Comparison of ENCODE assay signal across 19 cellular contexts in the genomic region with DNA sequence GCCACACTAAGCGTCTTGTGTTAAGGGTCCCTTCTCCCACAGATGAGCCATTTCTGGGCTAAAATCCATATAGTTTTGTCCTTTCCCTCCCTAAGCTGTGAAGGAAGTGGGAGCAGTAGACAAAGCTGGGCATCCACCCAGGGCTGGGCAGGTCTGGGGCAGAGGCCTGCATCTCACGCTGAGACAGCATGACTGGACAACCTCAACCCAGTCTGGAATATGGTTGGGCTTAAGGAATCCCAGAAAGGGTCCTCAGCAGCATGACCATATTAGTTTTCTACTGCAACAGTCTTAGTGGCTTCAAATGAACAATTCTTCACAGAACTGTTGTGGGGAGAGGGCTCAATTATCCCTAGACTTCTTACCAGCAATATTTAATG.
DNase-seq lines count a peak whose midpoint lies in the region; ATAC-seq, FAIRE-seq and TF ChIP-seq lines count a peak whose summit lies in the region.
"Had no signal": no experiment of that assay in that cellular context is flagged by ENCODE, and none has a peak within 500 bp of the region (broad histone marks: within the 10 kb centered on the region; RNA-seq: fewer than 3 reads in every experiment).

No MANE protein-coding gene starts in this region.

- H3K27me3 ChIP-seq in astrocyte (ENCODE audit: insufficient read depth, low read length): no peaks in the 10 kb centered on the region
- H3K27me3 ChIP-seq in heart right ventricle: no peaks in the 10 kb centered on the region
- H3K27me3 ChIP-seq in stomach smooth muscle (ENCODE audit: control insufficient read depth in 1 of 2, insufficient read depth in 2 of 2, low read length in 2 of 2): no peaks in the 10 kb centered on the region
- H3K27me3 ChIP-seq: spleen, thyroid gland had no signal

- peak overlapping the region; percentile 27 for H3K9ac ChIP-seq in astrocyte (ENCODE audit: low read length)
- no peak overlapping the region for H3K9ac ChIP-seq in stomach smooth muscle (ENCODE audit: low read length in 2 of 2)
- H3K9ac ChIP-seq: neural progenitor cell had no signal

- peaks cover 17% of the 10 kb centered on the region for H3K36me3 Mint-ChIP-seq in activated CD4-positive, alpha-beta T cell treated with anti-CD3 and anti-CD28 coated beads for 36 hours (ENCODE audit: low read depth)
- no peaks in the 10 kb centered on the region for H3K36me3 Mint-ChIP-seq in astrocyte (ENCODE audit: low read depth, unreplicated experiment)
- H3K36me3 Mint-ChIP-seq in T-helper 2 cell treated with Interferon-gamma antibody and Interleukin-4, amounts not matched to agents 5 μg/mL and 100 μg/mL, for 36 hours (ENCODE audit: low read depth): peaks cover 22% of the 10 kb centered on the region
- H3K36me3 Mint-ChIP-seq in activated naive CD4-positive, alpha-beta T cell treated with anti-CD3 and anti-CD28 coated beads for 36 hours (ENCODE audit: low read depth): peaks cover 3% of the 10 kb centered on the region
- H3K36me3 Mint-ChIP-seq: activated naive CD8-positive, alpha-beta T cell had no signal

- H3K79me2 ChIP-seq in astrocyte (ENCODE audit: insufficient read depth, low read length): no peaks in the 10 kb centered on the region

- H3K27ac ChIP-seq in astrocyte (ENCODE audit: low read depth, low read length) (peak overlapping the region; percentile 38), heart right ventricle (peak overlapping the region in 8 of 10 donors; percentile 27 to 63 (median 46)), stomach smooth muscle (ENCODE audit: low read length) (peak overlapping the region; percentile 0)
- H3K27ac ChIP-seq: 22Rv1, neural progenitor cell, spleen, thyroid gland had no signal

- H4K20me1 ChIP-seq in astrocyte (ENCODE audit: insufficient read depth, low read length): no peaks in the 10 kb centered on the region

- no peak overlapping the region for H3K4me3 ChIP-seq in astrocyte (ENCODE audit: insufficient read depth, low read depth, low read length)
- H3K4me3 ChIP-seq in heart right ventricle: no peak overlapping the region
- no peak overlapping the region for H3K4me3 ChIP-seq in stomach smooth muscle (ENCODE audit: low read length in 2 of 2)
- H3K4me3 ChIP-seq: GM12878, neural progenitor cell, spleen, thyroid gland had no signal

- peaks cover 24% of the 10 kb centered on the region for H3K4me1 ChIP-seq in astrocyte (ENCODE audit: insufficient read depth, low read length)
- peaks cover 0 to 39% (median 27%) of the 10 kb centered on the region in 9 donors for H3K4me1 ChIP-seq in heart right ventricle
- peaks cover 22% of the 10 kb centered on the region for H3K4me1 ChIP-seq in stomach smooth muscle (ENCODE audit: control insufficient read depth, insufficient read depth, low read length)
- H3K4me1 ChIP-seq: neural progenitor cell had no signal

- no peak overlapping the region for H3K4me2 ChIP-seq in astrocyte (ENCODE audit: low read length)
- H3K4me2 ChIP-seq: neural progenitor cell had no signal

- WGBS in heart right ventricle, 2 donors: 48 to 58% methylated on average over 2 of the region's 2 CpGs

- H2AFZ ChIP-seq in astrocyte (ENCODE audit: low read depth, low read length): no peak overlapping the region
- H2AFZ ChIP-seq: neural progenitor cell had no signal

- peak overlapping the region; percentile 82 for H3K27ac Mint-ChIP-seq in activated CD4-positive, alpha-beta T cell treated with anti-CD3 and anti-CD28 coated beads for 36 hours
- H3K27ac Mint-ChIP-seq in astrocyte (ENCODE audit: unreplicated experiment): no peak overlapping the region
- H3K27ac Mint-ChIP-seq in T-helper 2 cell treated with Interferon-gamma antibody and Interleukin-4, amounts not matched to agents 5 μg/mL and 100 μg/mL, for 36 hours: no peak overlapping the region
- no peak overlapping the region for H3K27ac Mint-ChIP-seq in activated naive CD4-positive, alpha-beta T cell treated with anti-CD3 and anti-CD28 coated beads for 36 hours
- H3K27ac Mint-ChIP-seq: neural progenitor cell had no signal

- POLR2A ChIA-PET in activated CD4-positive, alpha-beta T cell treated with anti-CD3 and anti-CD28 coated beads for 36 hours (lab: Charles Lee): interaction anchor here (2.0 kb wide), 1 partner anchor 20 kb away, joined by 8 read pairs; no protein-coding TSS in a partner anchor

- no peaks in the 10 kb centered on the region for H3K9me3 ChIP-seq in astrocyte (ENCODE audit: insufficient read depth, low read depth, low read length)
- peaks cover 0 to 4% (median 0%) of the 10 kb centered on the region in 11 donors for H3K9me3 ChIP-seq in heart right ventricle
- H3K9me3 ChIP-seq in stomach smooth muscle (ENCODE audit: control insufficient read depth in 2 of 2, low read length in 2 of 2): no peaks in the 10 kb centered on the region
- H3K9me3 ChIP-seq: thyroid gland had no signal

- H3K27me3 Mint-ChIP-seq in activated CD4-positive, alpha-beta T cell treated with anti-CD3 and anti-CD28 coated beads for 36 hours: no peaks in the 10 kb centered on the region
- peaks cover 9% of the 10 kb centered on the region for H3K27me3 Mint-ChIP-seq in astrocyte (ENCODE audit: low read depth, unreplicated experiment)
- no peaks in the 10 kb centered on the region for H3K27me3 Mint-ChIP-seq in T-helper 2 cell treated with Interferon-gamma antibody and Interleukin-4, amounts not matched to agents 5 μg/mL and 100 μg/mL, for 36 hours (ENCODE audit: low read depth)
- no peaks in the 10 kb centered on the region for H3K27me3 Mint-ChIP-seq in activated naive CD4-positive, alpha-beta T cell treated with anti-CD3 and anti-CD28 coated beads for 36 hours (ENCODE audit: low read depth)
- H3K27me3 Mint-ChIP-seq: activated naive CD8-positive, alpha-beta T cell had no signal

- TF ChIP-seq CTCF in astrocyte (IDR thresholded peaks at IDR 0.05; ENCODE audit: insufficient read depth, low read depth, low read length) (no peak), heart right ventricle (IDR thresholded peaks at IDR 0.05) (no peak)

- FAIRE-seq in astrocyte (lab: Jason Lieb, UNC): no peak
- FAIRE-seq: GM12878 had no signal

- DNase-seq in activated CD4-positive, alpha-beta T cell treated with anti-CD3 and anti-CD28 coated beads for 36 hours: no peak
- DNase-seq in activated CD4-positive, alpha-beta T cell treated with anti-CD3 and anti-CD28 coated beads, Interleukin-2, amount 50 U/mL, for 48 hours: no peak
- peak; percentile 87 for DNase-seq in astrocyte (ENCODE audit: low read depth)
- no peak for DNase-seq in heart right ventricle
- DNase-seq in T-helper 2 cell treated with Interferon-gamma antibody and Interleukin-4, amounts not matched to agents 5 μg/mL and 100 μg/mL, for 36 hours (ENCODE audit: low spot score): no peak
- no peak for DNase-seq in activated naive CD4-positive, alpha-beta T cell treated with anti-CD3 and anti-CD28 coated beads for 36 hours
- DNase-seq: DMS 273 treated with DMSO at 0.1 percent for 48 hours, MM.1S, spleen, thyroid gland had no signal

- H3K36me3 ChIP-seq in astrocyte (ENCODE audit: insufficient read depth, low read length) (no peaks in the 10 kb centered on the region), heart right ventricle (no peaks in the 10 kb centered on the region), stomach smooth muscle (ENCODE audit: control insufficient read depth in 2 of 2, insufficient read depth in 2 of 2, low read length in 2 of 2) (no peaks in the 10 kb centered on the region)
- H3K36me3 ChIP-seq: neural progenitor cell, spleen, thyroid gland had no signal

- no peak for ATAC-seq in activated CD4-positive, alpha-beta T cell treated with anti-CD3 and anti-CD28 coated beads for 36 hours
- peak in 6 of 8 donors; percentile 36 to 59 (median 46) for ATAC-seq in heart right ventricle
- no peak for ATAC-seq in GM21619 (IDR thresholded peaks at IDR 0.05; ENCODE audit: unreplicated experiment)
- ATAC-seq: activated CD8-positive, alpha-beta T cell treated with anti-CD3 and anti-CD28 coated beads, Interleukin-2, amount 10 ng/mL, durations not matched to agents 7 days and 5 days; GM12878; left lobe of liver had no signal

- peaks cover 43% of the 10 kb centered on the region for H3K4me1 Mint-ChIP-seq in activated CD4-positive, alpha-beta T cell treated with anti-CD3 and anti-CD28 coated beads for 36 hours
- peaks cover 12% of the 10 kb centered on the region for H3K4me1 Mint-ChIP-seq in astrocyte (ENCODE audit: low read depth, unreplicated experiment)
- H3K4me1 Mint-ChIP-seq in T-helper 2 cell treated with Interferon-gamma antibody and Interleukin-4, amounts not matched to agents 5 μg/mL and 100 μg/mL, for 36 hours (ENCODE audit: low read depth): peaks cover 55% of the 10 kb centered on the region
- H3K4me1 Mint-ChIP-seq in activated naive CD4-positive, alpha-beta T cell treated with anti-CD3 and anti-CD28 coated beads for 36 hours (ENCODE audit: low read depth): peaks cover 32% of the 10 kb centered on the region

- intact Hi-C loops in activated CD4-positive, alpha-beta T cell treated with anti-CD3 and anti-CD28 coated beads for 36 hours (cut with DNase I, micrococcal nuclease): no loop called here
- intact Hi-C loops in heart right ventricle (cut with DNase I): no loop called here
- intact Hi-C loops in activated naive CD4-positive, alpha-beta T cell treated with anti-CD3 and anti-CD28 coated beads for 36 hours (cut with micrococcal nuclease): no loop called here

- CTCF ChIA-PET in activated CD4-positive, alpha-beta T cell treated with anti-CD3 and anti-CD28 coated beads for 36 hours (lab: Charles Lee): interaction anchor here (0.7 to 2.0 kb wide), 4 partner anchors 10 to 245 kb away, joined by 3 to 5 read pairs (median 4); no protein-coding TSS in a partner anchor
- CTCF ChIA-PET in activated naive CD4-positive, alpha-beta T cell treated with anti-CD3 and anti-CD28 coated beads for 36 hours (lab: Charles Lee): no interaction called here

- H3K4me3 Mint-ChIP-seq in activated CD4-positive, alpha-beta T cell treated with anti-CD3 and anti-CD28 coated beads for 36 hours: no peak overlapping the region
- H3K4me3 Mint-ChIP-seq in astrocyte (ENCODE audit: unreplicated experiment): no peak overlapping the region
- no peak overlapping the region for H3K4me3 Mint-ChIP-seq in T-helper 2 cell treated with Interferon-gamma antibody and Interleukin-4, amounts not matched to agents 5 μg/mL and 100 μg/mL, for 36 hours
- no peak overlapping the region for H3K4me3 Mint-ChIP-seq in activated naive CD4-positive, alpha-beta T cell treated with anti-CD3 and anti-CD28 coated beads for 36 hours
- H3K4me3 Mint-ChIP-seq: activated CD8-positive, alpha-beta T cell treated with anti-CD3 and anti-CD28 coated beads, Interleukin-2, amount 10 ng/mL, durations not matched to agents 7 days and 5 days; activated naive CD8-positive, alpha-beta T cell; neural progenitor cell; T-helper 1 cell treated with Interleukin-12 subunit alpha and Interleukin-12 subunit beta and Interleukin-4 antibody, amounts not matched to agents 30 μg/mL and 1 μg/mL, for 36 hours had no signal

- H3K9me3 Mint-ChIP-seq in activated CD4-positive, alpha-beta T cell treated with anti-CD3 and anti-CD28 coated beads for 36 hours (ENCODE audit: low read depth): peaks cover 17% of the 10 kb centered on the region
- peaks cover 3% of the 10 kb centered on the region for H3K9me3 Mint-ChIP-seq in astrocyte (ENCODE audit: unreplicated experiment)
- H3K9me3 Mint-ChIP-seq in T-helper 2 cell treated with Interferon-gamma antibody and Interleukin-4, amounts not matched to agents 5 μg/mL and 100 μg/mL, for 36 hours: peaks cover 18% of the 10 kb centered on the region
- peaks cover 11% of the 10 kb centered on the region for H3K9me3 Mint-ChIP-seq in activated naive CD4-positive, alpha-beta T cell treated with anti-CD3 and anti-CD28 coated beads for 36 hours

Comparison
In these comparisons a context has a peak if more than half of its experiments do, and no peak if none do; other contexts are left out.
1. ATAC-seq: peak in heart right ventricle (6 of 8); none in activated CD4-positive, alpha-beta T cell treated with anti-CD3 and anti-CD28 coated beads for 36 hours (single experiment) and GM21619 (single experiment).
2. Peak in every context shown above with its lines, with median percentiles within 50 percentile points of each other: H3K27ac ChIP-seq.